In the genomic region with DNA sequence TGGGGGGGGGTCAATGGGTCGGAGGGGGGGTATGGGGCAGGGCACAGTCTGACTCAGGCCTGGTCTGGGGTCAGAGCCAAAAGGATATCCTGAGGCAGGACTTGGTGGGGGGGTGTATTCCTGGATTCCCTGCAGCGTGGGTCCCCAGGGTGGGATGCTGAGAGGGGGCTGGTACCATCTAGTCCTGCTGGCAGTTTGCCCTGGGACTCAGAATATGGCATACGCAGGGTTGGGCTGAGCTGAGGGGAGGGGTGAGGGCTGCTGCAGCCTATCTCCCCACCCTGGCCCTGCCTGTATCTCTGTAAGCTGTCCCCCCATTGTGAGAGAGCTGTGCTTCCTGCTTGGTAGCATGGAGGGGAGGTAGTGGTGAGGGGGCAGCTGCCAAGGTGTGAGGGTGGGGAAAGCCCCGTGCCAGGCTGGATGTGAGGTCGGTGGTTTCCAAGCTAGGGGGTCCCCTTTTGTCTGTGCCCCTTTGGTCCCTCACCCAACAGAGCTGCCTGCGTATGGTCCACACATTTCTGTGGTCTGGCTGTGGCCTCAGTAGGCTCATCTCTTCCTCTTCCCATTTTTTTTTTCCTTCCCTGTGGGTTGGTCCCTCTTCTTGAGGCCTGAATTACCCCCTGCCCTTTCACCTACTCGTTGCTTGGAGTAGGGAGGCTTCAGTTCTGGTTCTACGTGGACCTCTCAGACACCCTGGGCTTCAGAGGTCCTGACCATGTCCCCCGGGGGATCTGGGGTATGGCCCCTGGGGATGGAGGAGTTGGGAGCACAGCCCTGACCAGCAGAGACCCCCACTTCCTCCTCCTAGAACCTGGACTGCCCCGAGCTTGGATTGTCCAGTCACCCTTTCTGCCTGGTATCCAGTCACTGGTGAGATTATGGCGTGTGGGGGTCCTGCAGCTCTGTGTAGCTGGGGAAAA, we compare ENCODE assay signal across 8 cellular contexts. TPM values are rescaled to one million over a fixed set of nuclear protein-coding genes. Genes with fewer than 3 reads are reported as not detected.
DNase-seq lines count a peak whose midpoint lies in the region; ATAC-seq, FAIRE-seq and TF ChIP-seq lines count a peak whose summit lies in the region.

No MANE protein-coding gene starts in this region.

- H3K4me3 Mint-ChIP-seq in dendritic cell treated with granulocyte-macrophage colony-stimulating factor and Interleukin-4, amounts not matched to agents 40 ng/mL and 50 ng/mL, for 4 days, result peak overlapping the region; percentile 94
- no peak overlapping the region for H3K4me3 Mint-ChIP-seq in osteocyte (ENCODE audit: unreplicated experiment)

- no peaks in the 10 kb centered on the region for H3K27me3 Mint-ChIP-seq in dendritic cell treated with granulocyte-macrophage colony-stimulating factor and Interleukin-4, amounts not matched to agents 40 ng/mL and 50 ng/mL, for 4 days
- no peaks in the 10 kb centered on the region for H3K27me3 Mint-ChIP-seq in osteocyte (ENCODE audit: unreplicated experiment)

- peak; percentile 29 for ATAC-seq in GM18907 (IDR thresholded peaks at IDR 0.05; ENCODE audit: unreplicated experiment)
- no peak for ATAC-seq in GM18870 (IDR thresholded peaks at IDR 0.05; ENCODE audit: unreplicated experiment)

- no peaks in the 10 kb centered on the region for H3K9me3 Mint-ChIP-seq in dendritic cell treated with granulocyte-macrophage colony-stimulating factor and Interleukin-4, amounts not matched to agents 40 ng/mL and 50 ng/mL, for 4 days
- H3K9me3 Mint-ChIP-seq in osteocyte (ENCODE audit: unreplicated experiment), result no peaks in the 10 kb centered on the region

- intact Hi-C loops in dendritic cell treated with granulocyte-macrophage colony-stimulating factor and Interleukin-4, amounts not matched to agents 40 ng/mL and 50 ng/mL, for 4 days (cut with micrococcal nuclease), result loop anchor here (2.0 kb wide), 1 partner anchor 19 kb away; no protein-coding TSS in a partner anchor

- H3K36me3 Mint-ChIP-seq in dendritic cell treated with granulocyte-macrophage colony-stimulating factor and Interleukin-4, amounts not matched to agents 40 ng/mL and 50 ng/mL, for 4 days (ENCODE audit: low read depth), result peaks cover 42% of the 10 kb centered on the region
- peaks cover 3% of the 10 kb centered on the region for H3K36me3 Mint-ChIP-seq in osteocyte (ENCODE audit: unreplicated experiment)

- no peak for FAIRE-seq in D721Med (lab: Jason Lieb, UNC)

- peaks cover 100% of the 10 kb centered on the region for H3K4me1 Mint-ChIP-seq in dendritic cell treated with granulocyte-macrophage colony-stimulating factor and Interleukin-4, amounts not matched to agents 40 ng/mL and 50 ng/mL, for 4 days (ENCODE audit: low read depth)
- H3K4me1 Mint-ChIP-seq in osteocyte (ENCODE audit: unreplicated experiment), result peaks cover 90% of the 10 kb centered on the region

- TF ChIP-seq CTCF in osteocyte (IDR thresholded peaks at IDR 0.05) (no peak), D721Med (IDR thresholded peaks at IDR 0.05; ENCODE audit: insufficient read depth, missing control alignments) (no peak)

- peak overlapping the region; percentile 96 for H3K27ac Mint-ChIP-seq in dendritic cell treated with granulocyte-macrophage colony-stimulating factor and Interleukin-4, amounts not matched to agents 40 ng/mL and 50 ng/mL, for 4 days
- H3K27ac Mint-ChIP-seq in osteocyte (ENCODE audit: unreplicated experiment), result peak overlapping the region; percentile 99

- DNase-seq in T-helper 9 cell (peak; percentile 74), osteocyte (ENCODE audit: extremely low spot score, unreplicated experiment) (no peak), NCI-H1417 treated with DMSO at 0.1 percent for 48 hours (lab: John Stamatoyannopoulos, UW) (no peak), D721Med (ENCODE audit: insufficient read length, low spot score) (no peak), midbrain (lab: John Stamatoyannopoulos, UW) (no peak)

RNA-seq across cellular contexts. Expression of gene RARA, which starts 15.0 kb away (rescaled TPM):
- 62.6 and 65.2 TPM in 2 replicates for total RNA-seq in osteocyte

RNA-seq across cellular contexts. Expression of gene CDC6, which starts 36.3 kb away (rescaled TPM):
- total RNA-seq in osteocyte, result 6.7 and 10.8 TPM in 2 replicates

RNA-seq across cellular contexts. Expression of gene GJD3, which starts 40.5 kb away (rescaled TPM):
- 0.40 TPM in 1 of 2 replicates, not detected in the other for total RNA-seq in osteocyte
